Comparison of ENCODE assay signal across 15 cellular contexts in genomic region chr7:69373171-69374035, GRCh38.
DNase-seq lines count a peak whose midpoint lies in the region; ATAC-seq, FAIRE-seq and TF ChIP-seq lines count a peak whose summit lies in the region.
"Had no signal": no experiment of that assay in that cellular context is flagged by ENCODE, and none has a peak within 500 bp of the region (broad histone marks: within the 10 kb centered on the region; RNA-seq: fewer than 3 reads in every experiment).

No MANE protein-coding gene starts in this region.

- no peaks in the 10 kb centered on the region for H3K36me3 Mint-ChIP-seq in activated CD4-positive, alpha-beta T cell treated with anti-CD3 and anti-CD28 coated beads for 36 hours (ENCODE audit: low read depth)
- H3K36me3 Mint-ChIP-seq in dendritic cell treated with granulocyte-macrophage colony-stimulating factor and Interleukin-4, amounts not matched to agents 40 ng/mL and 50 ng/mL, for 4 days (ENCODE audit: low read depth) = no peaks in the 10 kb centered on the region
- no peaks in the 10 kb centered on the region for H3K36me3 Mint-ChIP-seq in progenitor cell of endocrine pancreas (ENCODE audit: insufficient read depth)
- H3K36me3 Mint-ChIP-seq in activated T-cell treated with anti-CD3 and anti-CD28 coated beads, Interleukin-2, amount 50 U/mL, for 72 hours (ENCODE audit: insufficient read depth in 2 of 2) = no peaks in the 10 kb centered on the region

- H3K4me1 Mint-ChIP-seq in activated CD4-positive, alpha-beta T cell treated with anti-CD3 and anti-CD28 coated beads for 36 hours = no peaks in the 10 kb centered on the region
- peaks cover 13% of the 10 kb centered on the region for H3K4me1 Mint-ChIP-seq in dendritic cell treated with granulocyte-macrophage colony-stimulating factor and Interleukin-4, amounts not matched to agents 40 ng/mL and 50 ng/mL, for 4 days (ENCODE audit: low read depth)
- no peaks in the 10 kb centered on the region for H3K4me1 Mint-ChIP-seq in progenitor cell of endocrine pancreas (ENCODE audit: low read depth)
- no peaks in the 10 kb centered on the region for H3K4me1 Mint-ChIP-seq in activated T-cell treated with anti-CD3 and anti-CD28 coated beads, Interleukin-2, amount 50 U/mL, for 72 hours (ENCODE audit: low read depth)

- no peak overlapping the region for H3K4me3 Mint-ChIP-seq in activated CD4-positive, alpha-beta T cell treated with anti-CD3 and anti-CD28 coated beads for 36 hours
- no peak overlapping the region for H3K4me3 Mint-ChIP-seq in dendritic cell treated with granulocyte-macrophage colony-stimulating factor and Interleukin-4, amounts not matched to agents 40 ng/mL and 50 ng/mL, for 4 days
- H3K4me3 Mint-ChIP-seq in progenitor cell of endocrine pancreas (ENCODE audit: low read depth) = no peak overlapping the region
- H3K4me3 Mint-ChIP-seq in activated T-cell treated with anti-CD3 and anti-CD28 coated beads, Interleukin-2, amount 50 U/mL, for 72 hours = no peak overlapping the region
- H3K4me3 Mint-ChIP-seq: T-helper 1 cell treated with Interleukin-12 subunit alpha and Interleukin-12 subunit beta and Interleukin-4 antibody, amounts not matched to agents 30 μg/mL and 1 μg/mL, for 36 hours had no signal

- no peaks in the 10 kb centered on the region for H3K9me3 Mint-ChIP-seq in activated CD4-positive, alpha-beta T cell treated with anti-CD3 and anti-CD28 coated beads for 36 hours (ENCODE audit: low read depth)
- peaks cover 15% of the 10 kb centered on the region for H3K9me3 Mint-ChIP-seq in dendritic cell treated with granulocyte-macrophage colony-stimulating factor and Interleukin-4, amounts not matched to agents 40 ng/mL and 50 ng/mL, for 4 days
- no peaks in the 10 kb centered on the region for H3K9me3 Mint-ChIP-seq in progenitor cell of endocrine pancreas (ENCODE audit: low read depth)
- H3K9me3 Mint-ChIP-seq in activated T-cell treated with anti-CD3 and anti-CD28 coated beads, Interleukin-2, amount 50 U/mL, for 72 hours = peaks cover 0 to 2% of the 10 kb centered on the region in 2 donors

- no peak overlapping the region for H3K27ac Mint-ChIP-seq in activated CD4-positive, alpha-beta T cell treated with anti-CD3 and anti-CD28 coated beads for 36 hours
- peak overlapping the region; percentile 47 for H3K27ac Mint-ChIP-seq in dendritic cell treated with granulocyte-macrophage colony-stimulating factor and Interleukin-4, amounts not matched to agents 40 ng/mL and 50 ng/mL, for 4 days
- no peak overlapping the region for H3K27ac Mint-ChIP-seq in progenitor cell of endocrine pancreas
- H3K27ac Mint-ChIP-seq in activated T-cell treated with anti-CD3 and anti-CD28 coated beads, Interleukin-2, amount 50 U/mL, for 72 hours = no peak overlapping the region
- H3K27ac Mint-ChIP-seq: T-helper 1 cell treated with Interleukin-12 subunit alpha and Interleukin-12 subunit beta and Interleukin-4 antibody, amounts not matched to agents 30 μg/mL and 1 μg/mL, for 36 hours had no signal

- ATAC-seq in activated CD4-positive, alpha-beta T cell treated with anti-CD3 and anti-CD28 coated beads for 36 hours = no peak
- no peak for ATAC-seq in GM21619 (IDR thresholded peaks at IDR 0.05; ENCODE audit: unreplicated experiment)
- ATAC-seq in activated T-cell treated with anti-CD3 and anti-CD28 coated beads, Interleukin-2, amount 50 U/mL, for 72 hours (replicated peaks in 1 of 2) = no peak

- DNase-seq in activated CD4-positive, alpha-beta T cell treated with anti-CD3 and anti-CD28 coated beads for 36 hours = peak; percentile 5
- no peak for DNase-seq in activated CD4-positive, alpha-beta T cell treated with anti-CD3 and anti-CD28 coated beads, Interleukin-2, amount 50 U/mL, for 4 hours
- DNase-seq in NCI-H226 (peak; percentile 76), urothelium cell line (ENCODE audit: low spot score) (peak; percentile 57), progenitor cell of endocrine pancreas (ENCODE audit: low spot score, unreplicated experiment) (no peak)
- no peak for DNase-seq in activated T-cell treated with anti-CD3 and anti-CD28 coated beads, Interleukin-2, amount 50 U/mL, for 72 hours
- DNase-seq: activated CD4-positive, alpha-beta T cell treated with anti-CD3 and anti-CD28 coated beads, Interleukin-2, amount 50 U/mL, for 1 hour; activated effector memory CD4-positive, alpha-beta T cell treated with Interleukin-2 at 50 U/mL for 16 hours; caudate nucleus; NCI-H1105 treated with DMSO at 0.1 percent for 48 hours; NCI-H774; tibial artery had no signal

- intact Hi-C loops in activated CD4-positive, alpha-beta T cell treated with anti-CD3 and anti-CD28 coated beads for 36 hours (cut with DNase I, micrococcal nuclease) = no loop called here
- intact Hi-C loops in dendritic cell treated with granulocyte-macrophage colony-stimulating factor and Interleukin-4, amounts not matched to agents 40 ng/mL and 50 ng/mL, for 4 days (cut with micrococcal nuclease) = no loop called here

- POLR2A ChIA-PET in activated CD4-positive, alpha-beta T cell treated with anti-CD3 and anti-CD28 coated beads for 36 hours (lab: Charles Lee) = no interaction called here

- CTCF ChIA-PET in activated CD4-positive, alpha-beta T cell treated with anti-CD3 and anti-CD28 coated beads for 36 hours (lab: Charles Lee) = no interaction called here

- no peak for FAIRE-seq in urothelium cell line (lab: Jason Lieb, UNC)

- H3K27me3 Mint-ChIP-seq in activated CD4-positive, alpha-beta T cell treated with anti-CD3 and anti-CD28 coated beads for 36 hours = no peaks in the 10 kb centered on the region
- H3K27me3 Mint-ChIP-seq in dendritic cell treated with granulocyte-macrophage colony-stimulating factor and Interleukin-4, amounts not matched to agents 40 ng/mL and 50 ng/mL, for 4 days = no peaks in the 10 kb centered on the region
- peaks cover 12% of the 10 kb centered on the region for H3K27me3 Mint-ChIP-seq in progenitor cell of endocrine pancreas
- H3K27me3 Mint-ChIP-seq in activated T-cell treated with anti-CD3 and anti-CD28 coated beads, Interleukin-2, amount 50 U/mL, for 72 hours (ENCODE audit: low read depth) = no peaks in the 10 kb centered on the region

- no peak for TF ChIP-seq CTCF in progenitor cell of endocrine pancreas (IDR thresholded peaks at IDR 0.05; ENCODE audit: unreplicated experiment)

Comparison
In these comparisons a context has a peak if more than half of its experiments do, and no peak if none do; other contexts are left out.
1. DNase-seq: peak in activated CD4-positive, alpha-beta T cell treated with anti-CD3 and anti-CD28 coated beads for 36 hours (single experiment), NCI-H226 (single experiment) and urothelium cell line (single experiment); none in activated CD4-positive, alpha-beta T cell treated with anti-CD3 and anti-CD28 coated beads, Interleukin-2, amount 50 U/mL, for 4 hours (0 of 2), progenitor cell of endocrine pancreas (single experiment) and activated T-cell treated with anti-CD3 and anti-CD28 coated beads, Interleukin-2, amount 50 U/mL, for 72 hours (0 of 2).